In the genomic region with DNA sequence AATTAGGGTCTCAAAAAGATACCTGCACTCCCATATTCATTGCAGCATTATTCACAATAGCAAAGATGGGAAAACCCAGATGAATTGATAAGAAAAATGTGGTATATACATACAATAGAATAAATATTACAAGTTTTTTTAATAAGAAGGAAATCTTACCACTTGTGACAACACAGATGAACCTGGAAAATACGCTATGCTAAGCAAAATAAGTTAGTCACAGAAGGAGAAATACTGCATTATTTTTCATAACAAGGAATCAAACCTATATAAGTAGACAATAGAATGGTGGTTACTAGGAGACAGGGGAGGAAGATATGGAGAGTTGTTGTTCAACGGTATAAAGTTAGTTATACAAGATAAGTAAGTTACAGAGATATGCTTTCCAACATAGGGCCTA, we compare ENCODE assay signal across 25 cellular contexts.
"Had no signal": no experiment of that assay in that cellular context is flagged by ENCODE, and none has a peak within 500 bp of the region (broad histone marks: within the 10 kb centered on the region; RNA-seq: fewer than 3 reads in every experiment).

No MANE protein-coding gene starts in this region.

- DNase-seq: colonic mucosa; cortex of kidney; effector CD4-positive, alpha-beta T cell; effector memory CD4-positive, alpha-beta T cell; erythroblast; esophagus squamous epithelium; foreskin fibroblast; foreskin melanocyte; gastrocnemius medialis; glutamatergic neuron; head of caudate nucleus; heart right ventricle; hippocampal formation; left cardiac atrium; left lung; left ventricle myocardium superior; lower lobe of right lung; mesenchymal stem cell; mucosa of descending colon; naive B cell had no signal

- H3K4me3 ChIP-seq: colonic mucosa, esophagus squamous epithelium, gastrocnemius medialis, heart right ventricle, left lung, lower lobe of right lung, mucosa of descending colon had no signal

- H3K4me3 Mint-ChIP-seq: dendritic cell treated with granulocyte-macrophage colony-stimulating factor and Interleukin-4, amounts not matched to agents 40 ng/mL and 50 ng/mL, for 4 days; mesothelial cell of epicardium; naive B cell had no signal

- ATAC-seq: esophagus mucosa, gastrocnemius medialis, heart right ventricle, left cardiac atrium, left lung, left ventricle myocardium superior, lower lobe of right lung, mucosa of descending colon had no signal

- H3K9me3 ChIP-seq: colonic mucosa, esophagus squamous epithelium, gastrocnemius medialis, left lung, lower lobe of right lung, mucosa of descending colon had no signal

- FAIRE-seq: islet of Langerhans had no signal

- H3K9me3 Mint-ChIP-seq: dendritic cell treated with granulocyte-macrophage colony-stimulating factor and Interleukin-4, amounts not matched to agents 40 ng/mL and 50 ng/mL, for 4 days had no signal

- H3K27me3 Mint-ChIP-seq: dendritic cell treated with granulocyte-macrophage colony-stimulating factor and Interleukin-4, amounts not matched to agents 40 ng/mL and 50 ng/mL, for 4 days; naive B cell had no signal

- H3K27ac Mint-ChIP-seq: dendritic cell treated with granulocyte-macrophage colony-stimulating factor and Interleukin-4, amounts not matched to agents 40 ng/mL and 50 ng/mL, for 4 days; mesothelial cell of epicardium had no signal

- H3K27me3 ChIP-seq: colonic mucosa, esophagus squamous epithelium, gastrocnemius medialis, heart right ventricle, left lung had no signal

- H3K27ac ChIP-seq: colonic mucosa, epithelial cell of prostate, esophagus squamous epithelium, gastrocnemius medialis, heart right ventricle, left lung, lower lobe of right lung had no signal

- H3K4me1 ChIP-seq: colonic mucosa, esophagus squamous epithelium, gastrocnemius medialis, left lung, lower lobe of right lung had no signal

- H3K36me3 ChIP-seq: colonic mucosa, gastrocnemius medialis, heart right ventricle, left lung, lower lobe of right lung had no signal
